In the genomic region with DNA sequence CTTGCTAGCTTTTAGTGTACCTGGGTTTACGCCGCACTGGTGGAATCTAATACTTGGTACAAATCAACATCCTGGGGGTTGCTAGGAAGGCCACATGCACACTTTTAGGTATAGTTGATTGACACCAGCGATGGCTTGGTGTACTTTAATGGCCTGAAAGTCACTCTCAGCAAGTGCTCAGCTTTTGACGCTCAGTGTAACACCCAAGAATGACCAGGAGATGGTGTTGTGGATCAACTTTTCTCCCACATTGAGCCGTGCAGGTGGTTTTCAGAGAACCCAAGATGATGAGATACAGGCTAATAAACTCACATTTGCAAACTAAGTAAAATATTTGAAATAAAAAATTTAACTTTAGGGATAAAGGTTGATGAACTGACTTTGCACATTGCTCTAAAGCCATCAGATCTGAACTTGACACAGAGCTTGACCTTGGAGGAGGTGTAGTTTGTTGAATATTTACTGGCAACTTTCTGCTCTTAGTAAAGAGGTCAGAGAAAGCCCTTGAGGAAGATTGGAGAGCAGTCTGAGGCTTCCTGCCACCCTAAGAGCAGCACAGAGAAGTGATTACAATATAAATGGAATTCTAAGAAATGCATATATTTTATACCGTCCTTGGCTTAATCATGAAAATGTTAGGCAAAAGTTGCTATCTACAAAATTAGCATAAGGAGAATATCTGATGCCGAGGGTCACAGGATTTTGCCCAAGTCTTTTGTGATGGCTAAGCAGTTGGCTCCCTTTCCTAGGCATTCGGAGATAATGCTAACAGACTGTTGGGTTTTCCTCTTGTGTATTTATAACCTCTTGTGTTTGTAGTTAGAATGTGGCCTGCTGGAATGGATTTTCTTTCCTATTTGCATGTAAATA, we compare ENCODE assay signal across 8 cellular contexts.
DNase-seq lines count a peak whose midpoint lies in the region; ATAC-seq and TF ChIP-seq lines count a peak whose summit lies in the region.

No MANE protein-coding gene starts in this region.

- DNase-seq in NCI-H748 (lab: John Stamatoyannopoulos, UW; ENCODE audit: unreplicated experiment) (peak; percentile 2), NCI-H748 treated with DMSO at 0.1 percent for 48 hours (lab: John Stamatoyannopoulos, UW) (no peak), Peyer's patch (peak in 1 of 3 donors; percentile 70), chondrocyte (ENCODE audit: low spot score) (no peak), left kidney (ENCODE audit: low read depth, low spot score) (peak; percentile 79), transverse colon (peak; percentile 38)

- TF ChIP-seq EP300 in transverse colon (IDR thresholded peaks at IDR 0.05; ENCODE audit: low read depth): no peak

- WGBS in transverse colon (ENCODE audit: low coverage in 1 of 2), 2 donors: 54 to 63% methylated on average over 4 to 8 of the region's 8 CpGs

- H3K4me3 ChIP-seq in Peyer's patch: no peak overlapping the region
- H3K4me3 ChIP-seq in transverse colon: no peak overlapping the region

- H3K36me3 ChIP-seq in Peyer's patch: no peaks in the 10 kb centered on the region
- no peaks in the 10 kb centered on the region for H3K36me3 ChIP-seq in transverse colon

- H3K27me3 ChIP-seq in Peyer's patch (no peaks in the 10 kb centered on the region), transverse colon (no peaks in the 10 kb centered on the region)

- peaks cover 0 to 10% (median 0%) of the 10 kb centered on the region in 4 donors for H3K4me1 ChIP-seq in Peyer's patch
- peaks cover 0 to 21% (median 9%) of the 10 kb centered on the region in 4 donors for H3K4me1 ChIP-seq in transverse colon

- H3K27ac Mint-ChIP-seq in chondrocyte (ENCODE audit: unreplicated experiment): peak overlapping the region; percentile 46

- H3K27ac ChIP-seq in Peyer's patch (peak overlapping the region in 1 of 4 donors; percentile 2), transverse colon (peak overlapping the region; percentile 7 to 49 (median 17))

- H3K4me1 Mint-ChIP-seq in chondrocyte (ENCODE audit: low read depth): peaks cover 35% of the 10 kb centered on the region

- TF ChIP-seq POLR2A in Peyer's patch (IDR thresholded peaks at IDR 0.05) (no peak), transverse colon (IDR thresholded peaks at IDR 0.05) (no peak)

- TF ChIP-seq CTCF in Peyer's patch (IDR thresholded peaks at IDR 0.05) (peak in 5 of 6 experiments; percentile 50 to 88 (median 86)), chondrocyte (IDR thresholded peaks at IDR 0.05) (peak; percentile 93), transverse colon (IDR thresholded peaks at IDR 0.05) (peak; percentile 65 to 85 (median 75))

- no peaks in the 10 kb centered on the region for H3K9me3 ChIP-seq in Peyer's patch
- H3K9me3 ChIP-seq in transverse colon: no peaks in the 10 kb centered on the region

- ATAC-seq in GM19397 (IDR thresholded peaks at IDR 0.05; ENCODE audit: unreplicated experiment): peak; percentile 80
- peak; percentile 77 for ATAC-seq in HG03457 (IDR thresholded peaks at IDR 0.05; ENCODE audit: unreplicated experiment)

- no peaks in the 10 kb centered on the region for H3K36me3 Mint-ChIP-seq in chondrocyte (ENCODE audit: low read depth)

- no peaks in the 10 kb centered on the region for H3K9me3 Mint-ChIP-seq in chondrocyte (ENCODE audit: low read depth)

- H3K4me3 Mint-ChIP-seq in chondrocyte (ENCODE audit: unreplicated experiment): no peak overlapping the region

- no peaks in the 10 kb centered on the region for H3K27me3 Mint-ChIP-seq in chondrocyte (ENCODE audit: low read depth)

- intact Hi-C loops in transverse colon (cut with DNase I; ENCODE audit: low total_unique reads): loop anchor here (10.0 kb wide), 1 partner anchor 1057 kb away; no protein-coding TSS in a partner anchor

- in situ Hi-C loops in transverse colon (cut with MboI; ENCODE audit: low pct_ligation_motif_present in 1 of 4, low pct_unique_long_range_greater_than_20kb in 1 of 4, low sequenced_read_pairs in 3 of 4): loop anchor here (10.0 to 25.0 kb wide), 4 partner anchors 279 to 1054 kb away; partner anchors contain the start of gene THBS1 (in 4 of the 4)

Comparison
In these comparisons a context has a peak if more than half of its experiments do, and no peak if none do; other contexts are left out.
1. DNase-seq: peak in NCI-H748 (single experiment), left kidney (single experiment) and transverse colon (single experiment); none in NCI-H748 treated with DMSO at 0.1 percent for 48 hours (single experiment) and chondrocyte (single experiment).
2. Peak in every context shown above with its lines, with median percentiles within 50 percentile points of each other: CTCF ChIP-seq.